ENCODE assay signal across 7 cellular contexts in genomic region chr7:926061-927030, GRCh38. TPM values are rescaled to one million over a fixed set of nuclear protein-coding genes. Genes with fewer than 3 reads are reported as not detected.
DNase-seq lines count a peak whose midpoint lies in the region; ATAC-seq lines count a peak whose summit lies in the region.
"Had no signal": no experiment of that assay in that cellular context is flagged by ENCODE, and none has a peak within 500 bp of the region (broad histone marks: within the 10 kb centered on the region; RNA-seq: fewer than 3 reads in every experiment).

No MANE protein-coding gene starts in this region.

- H3K27ac ChIP-seq in aorta (ENCODE audit: low read depth in 1 of 2, low read length in 2 of 2), result no peak overlapping the region
- H3K27ac ChIP-seq: neural progenitor cell had no signal

- no peaks in the 10 kb centered on the region for H3K27me3 ChIP-seq in aorta (ENCODE audit: control insufficient read depth in 1 of 2, insufficient read depth in 2 of 2, low read length in 1 of 2)
- H3K27me3 ChIP-seq: neural progenitor cell had no signal

- no peaks in the 10 kb centered on the region for H3K36me3 ChIP-seq in aorta (ENCODE audit: control insufficient read depth in 1 of 2, insufficient read depth in 2 of 2, low read length in 1 of 2)
- H3K36me3 ChIP-seq: neural progenitor cell had no signal

- peak; percentile 72 for ATAC-seq in left colon
- no peak for ATAC-seq in aorta (ENCODE audit: low FRiP score)

- intact Hi-C loops in left colon (cut with DNase I, micrococcal nuclease) (no loop called here), aorta (cut with DNase I) (no loop called here)

- H3K4me3 ChIP-seq in aorta (ENCODE audit: low read length in 2 of 2), result no peak overlapping the region
- H3K4me3 ChIP-seq: neural progenitor cell had no signal

- H3K4me1 ChIP-seq in aorta (ENCODE audit: control insufficient read depth in 1 of 2, insufficient read depth in 2 of 2, low read length in 2 of 2), result no peaks in the 10 kb centered on the region
- H3K4me1 ChIP-seq: neural progenitor cell had no signal

- DNase-seq in stimulated activated CD4-positive, alpha-beta T cell treated with anti-CD3 and anti-CD28 coated beads, Interleukin-4, amount 100 ng/mL, for 1 hour, result peak; percentile 2
- DNase-seq in stimulated activated CD4-positive, alpha-beta T cell treated with anti-CD3 and anti-CD28 coated beads, Interleukin-2, amount 100 ng/mL, for 24 hours, result no peak
- peak; percentile 88 to 94 for DNase-seq in left colon
- DNase-seq in aorta, result peak; percentile 28 to 57
- DNase-seq in putamen (ENCODE audit: low spot score), result no peak
- DNase-seq in UCSD-AML1 (lab: John Stamatoyannopoulos, UW; ENCODE audit: unreplicated experiment), result no peak

- 89 to 91% methylated on average over 40 to 47 of the region's 47 CpGs for WGBS in aorta, 2 donors

- H3K9me3 ChIP-seq in aorta (ENCODE audit: control insufficient read depth, low read length), result no peaks in the 10 kb centered on the region

RNA-seq across cellular contexts. Expression of gene ADAP1, which starts 28.1 kb away (rescaled TPM):
- total RNA-seq in left colon, result 100 to 1,000 TPM; 147 to 166 TPM
- 10 to 100 TPM; 10.8 to 11.9 TPM for total RNA-seq in aorta
- 10 to 100 TPM in 1 of 2 donors, 1 to 10 TPM in 1; 4.3 to 16.9 TPM for polyA plus RNA-seq in aorta

RNA-seq across cellular contexts. Expression of gene COX19, which starts 49.0 kb away (rescaled TPM):
- 10 to 100 TPM; 13.5 to 15.2 TPM for total RNA-seq in left colon
- 10 to 100 TPM; 10.8 to 17.0 TPM for total RNA-seq in aorta
- 1 to 10 TPM; 3.1 to 6.7 TPM for polyA plus RNA-seq in aorta

RNA-seq across cellular contexts. Expression of gene GET4, which starts 50.0 kb away (rescaled TPM):
- total RNA-seq in left colon (10 to 100 TPM; 45.1 to 46.0 TPM), aorta (10 to 100 TPM; 19.9 to 22.7 TPM)
- 10 to 100 TPM; 16.5 to 58.3 TPM for polyA plus RNA-seq in aorta

RNA-seq across cellular contexts. Expression of gene CYP2W1, which starts 56.6 kb away (rescaled TPM):
- total RNA-seq in left colon (1 to 10 TPM; 1.2 to 3.6 TPM), aorta (not detected)
- polyA plus RNA-seq in aorta, result not detected

Comparison
In these comparisons a context has a peak if more than half of its experiments do, and no peak if none do; other contexts are left out.
1. DNase-seq: peak in stimulated activated CD4-positive, alpha-beta T cell treated with anti-CD3 and anti-CD28 coated beads, Interleukin-4, amount 100 ng/mL, for 1 hour (single experiment), left colon (2 of 2) and aorta (2 of 2); none in stimulated activated CD4-positive, alpha-beta T cell treated with anti-CD3 and anti-CD28 coated beads, Interleukin-2, amount 100 ng/mL, for 24 hours (0 of 2), putamen (single experiment) and UCSD-AML1 (single experiment).
2. RNA of gene ADAP1, which starts 28.1 kb away (total RNA-seq): 147 to 166 TPM in left colon; 10.8 to 11.9 TPM in aorta; every median in the first group is over 10 times any median in the second.